ENCODE assay signal across 21 cellular contexts in the genomic region with DNA sequence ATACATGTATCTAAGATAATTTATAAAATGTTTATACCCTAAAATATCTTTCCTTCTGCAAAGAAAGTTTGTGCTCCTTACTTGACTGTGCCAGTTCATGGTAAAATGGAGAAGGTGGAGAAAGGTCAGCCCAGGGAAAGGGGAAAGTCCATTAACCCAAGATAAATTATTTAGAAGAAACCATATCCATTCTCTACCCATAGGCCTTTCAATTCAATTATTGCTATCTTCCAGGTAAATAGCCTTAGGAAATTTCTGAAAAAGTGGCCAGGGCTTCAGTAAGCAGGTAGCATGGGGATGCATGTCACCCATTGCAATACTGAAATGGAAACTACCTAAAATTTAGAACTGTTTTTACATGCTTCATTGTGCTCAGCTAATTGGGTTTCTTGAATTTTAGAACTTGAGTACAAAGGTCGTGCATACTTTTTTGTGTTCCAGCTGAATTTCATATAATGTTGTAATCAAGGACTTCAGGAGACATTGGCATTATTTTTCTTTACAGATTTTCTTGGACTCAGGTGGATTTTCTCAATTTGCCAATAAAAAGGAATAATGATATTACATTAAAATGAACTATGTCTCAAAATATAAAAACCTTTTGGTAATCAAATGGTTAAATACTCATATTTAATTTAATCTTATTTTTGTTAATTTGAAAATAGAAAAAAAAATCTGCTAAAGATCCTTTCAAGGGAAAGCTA.
DNase-seq lines count a peak whose midpoint lies in the region; ATAC-seq, FAIRE-seq and TF ChIP-seq lines count a peak whose summit lies in the region.
"Had no signal": no experiment of that assay in that cellular context is flagged by ENCODE, and none has a peak within 500 bp of the region (broad histone marks: within the 10 kb centered on the region; RNA-seq: fewer than 3 reads in every experiment).

No MANE protein-coding gene starts in this region.

- RAD21 ChIA-PET in GM12878 (lab: Charles Lee; ENCODE audit: unreplicated experiment): interaction anchor here (0.7 to 3.0 kb wide), 16 partner anchors 10 to 280 kb away, joined by 3 to 15 read pairs (median 4); no protein-coding TSS in a partner anchor

- intact Hi-C loops in GM12878 (cut with micrococcal nuclease; ENCODE audit: unreplicated experiment): no loop called here
- intact Hi-C loops in Right ventricle myocardium inferior (cut with DNase I): no loop called here

- no peak for TF ChIP-seq RAD21 in GM12878 (IDR thresholded peaks at IDR 0.05; ENCODE audit: insufficient read depth, low read depth, low read length)

- no peaks in the 10 kb centered on the region for H3K79me2 ChIP-seq in GM12878 (ENCODE audit: control insufficient read depth, insufficient read depth, low read length)

- no peak for TF ChIP-seq POLR2A in GM12878 (IDR thresholded peaks at IDR 0.05; ENCODE audit: low read depth, low read length)

- 0% methylated on average over 1 of the region's 1 CpG for WGBS in GM12878 (ENCODE audit: insufficient coverage, insufficient replicate concordance, low lambda C conversion rate, missing lambda C conversion rate)

- CTCF ChIA-PET in GM12878 (lab: Yijun Ruan, JAX): interaction anchor here (0.8 to 2.6 kb wide), 7 partner anchors 10 to 280 kb away, joined by 3 to 15 read pairs (median 3); no protein-coding TSS in a partner anchor

- no peak overlapping the region; the same call in 1 of the 2 replicates for H3K27ac ChIP-seq in GM12878 (ENCODE audit: control insufficient read depth, insufficient read depth)
- H3K27ac ChIP-seq: dorsolateral prefrontal cortex, lower lobe of right lung, vagina had no signal

- SMC1A ChIA-PET in GM12878 (lab: Charles Lee; ENCODE audit: uncharacterized antibody, unreplicated experiment): interaction anchor here (0.6 to 3.3 kb wide), 33 partner anchors 9 to 280 kb away, joined by 3 to 30 read pairs (median 4); no protein-coding TSS in a partner anchor

- no peak overlapping the region for H3K4me3 ChIP-seq in GM12878
- H3K4me3 ChIP-seq: dorsolateral prefrontal cortex, lower lobe of right lung, vagina had no signal

- no peaks in the 10 kb centered on the region for H3K4me1 ChIP-seq in GM12878 (ENCODE audit: control insufficient read depth, insufficient read depth, low read length)
- H3K4me1 ChIP-seq: lower lobe of right lung, vagina had no signal

- H3K36me3 ChIP-seq in GM12878 (ENCODE audit: control insufficient read depth in 2 of 2, insufficient read depth in 2 of 2, low read length in 1 of 2): no peaks in the 10 kb centered on the region
- H3K36me3 ChIP-seq: lower lobe of right lung, vagina had no signal

- ATAC-seq in GM19372 (IDR thresholded peaks at IDR 0.05; ENCODE audit: low read depth, unreplicated experiment): peak; percentile 46
- peak; percentile 61 for ATAC-seq in HG02938 (IDR thresholded peaks at IDR 0.05; ENCODE audit: unreplicated experiment)
- peak; percentile 82 for ATAC-seq in GM12878
- ATAC-seq in HG03439 (IDR thresholded peaks at IDR 0.05; ENCODE audit: unreplicated experiment): no peak
- ATAC-seq in Right ventricle myocardium inferior: no peak
- ATAC-seq: lower lobe of right lung, right cardiac atrium had no signal

- H4K20me1 ChIP-seq in GM12878 (ENCODE audit: control insufficient read depth, insufficient read depth): no peaks in the 10 kb centered on the region

- in situ Hi-C loops in GM13977 (cut with MboI; ENCODE audit: low pct_unique_long_range_greater_than_20kb, low sequenced_read_pairs, unreplicated experiment): no loop called here
- in situ Hi-C loops in GM12878 (cut with MboI): no loop called here

- no peak overlapping the region for H2AFZ ChIP-seq in GM12878 (ENCODE audit: control insufficient read depth, low read depth, low read length)

- BruUV-seq in GM12878 (replicated peaks; lab: Mats Ljungman, UMichigan): no TSS peak

- no peak for TF ChIP-seq CTCF in GM13977 (IDR thresholded peaks at IDR 0.05; ENCODE audit: extremely low read depth, insufficient read depth, missing control alignments)
- no peak for TF ChIP-seq CTCF in GM12878 (IDR thresholded peaks at IDR 0.05 in 2 of 3, conservative IDR thresholded peaks at IDR 0.05 in 1 of 3; ENCODE audit: control insufficient read depth in 2 of 3, extremely low read depth in 1 of 3, insufficient read depth in 1 of 3, low read depth in 3 of 3, low read length in 3 of 3)

- POLR2A ChIA-PET in GM12878 (lab: Charles Lee): interaction anchor here (0.6 to 1.4 kb wide), 10 partner anchors 9 to 81 kb away, joined by 3 to 8 read pairs (median 5); no protein-coding TSS in a partner anchor

- peak overlapping the region; percentile 41 for H3K4me2 ChIP-seq in GM12878 (ENCODE audit: control insufficient read depth, insufficient read depth)

- H3K27me3 ChIP-seq in GM12878 (replicated peaks in 1 of 2; ENCODE audit: control insufficient read depth in 2 of 2, insufficient read depth in 2 of 2, low read length in 1 of 2): no peaks in the 10 kb centered on the region
- H3K27me3 ChIP-seq: dorsolateral prefrontal cortex, vagina had no signal

- peak; percentile 6 to 47; a peak in 1 of 4 replicates for TF ChIP-seq EP300 in GM12878 (IDR thresholded peaks at IDR 0.05; ENCODE audit: borderline replicate concordance in 1 of 2, control insufficient read depth in 1 of 2, low read depth in 2 of 2, low read length in 2 of 2)

- FAIRE-seq in GM12878 (lab: Jason Lieb, UNC): no peak
- FAIRE-seq: keratinocyte had no signal

- H3K9me3 ChIP-seq in GM12878 (replicated peaks; ENCODE audit: control insufficient read depth, insufficient read depth, low read length): peaks cover 3% of the 10 kb centered on the region; the same call in 2 of the 3 replicates
- H3K9me3 ChIP-seq: lower lobe of right lung, vagina had no signal

- no peak overlapping the region for H3K9ac ChIP-seq in GM12878 (ENCODE audit: control insufficient read depth, insufficient read depth, low read length)

- DNase-seq in GM13977 (ENCODE audit: low spot score) (peak; percentile 17), GM12878 (ENCODE audit: low read depth, low spot score) (peak; percentile 33), Right ventricle myocardium inferior (ENCODE audit: missing footprints) (no peak), OCI-M1 (lab: John Stamatoyannopoulos, UW) (no peak), GDM1 (lab: John Stamatoyannopoulos, UW) (no peak)
- DNase-seq: activated CD4-positive, alpha-beta T cell treated with anti-CD3 and anti-CD28 coated beads, Interleukin-2, amount 50 U/mL, for 48 hours; activated naive CD4-positive, alpha-beta T cell treated with anti-CD3 and anti-CD28 coated beads for 36 hours; CD4-positive, CD25-positive, alpha-beta regulatory T cell; DMS153; dorsolateral prefrontal cortex; foreskin melanocyte; lower lobe of right lung; NCI-H1092 treated with DMSO at 0.1 percent for 48 hours; NCI-H524; nucleus accumbens; right cardiac atrium had no signal

TF ChIP-seq in GM12878, 131 proteins besides CTCF, POLR2A, EP300 and RAD21 (continues in another document):
- TF ChIP-seq ZNF687 (IDR thresholded peaks at IDR 0.05) (peak; percentile 67; the same call in 1 of the 2 replicates), NRF1 (conservative IDR thresholded peaks at IDR 0.05; ENCODE audit: low read depth, low read length) (no peak), IKZF2 (IDR thresholded peaks at IDR 0.05) (peak in 1 of 2 experiments; percentile 4; a peak in 1 of 4 replicates), HDAC6 (IDR thresholded peaks at IDR 0.05; ENCODE audit: unreplicated experiment) (no peak), ATF7 (IDR thresholded peaks at IDR 0.05; ENCODE audit: low read depth) (peak; percentile 77), LARP7 (IDR thresholded peaks at IDR 0.05) (no peak), DPF2 (IDR thresholded peaks at IDR 0.05) (no peak; the same call in 1 of the 2 replicates), ZZZ3 (IDR thresholded peaks at IDR 0.05; ENCODE audit: control insufficient read depth, insufficient read length, low read depth) (no peak)

Comparison
In these comparisons a context has a peak if more than half of its experiments do, and no peak if none do; other contexts are left out.
1. DNase-seq: peak in GM13977 (single experiment) and GM12878 (single experiment); none in Right ventricle myocardium inferior (single experiment), OCI-M1 (single experiment) and GDM1 (single experiment).
2. ATAC-seq: peak in GM19372 (single experiment), HG02938 (single experiment) and GM12878 (single experiment); none in HG03439 (single experiment) and Right ventricle myocardium inferior (single experiment).